In the genomic region with DNA sequence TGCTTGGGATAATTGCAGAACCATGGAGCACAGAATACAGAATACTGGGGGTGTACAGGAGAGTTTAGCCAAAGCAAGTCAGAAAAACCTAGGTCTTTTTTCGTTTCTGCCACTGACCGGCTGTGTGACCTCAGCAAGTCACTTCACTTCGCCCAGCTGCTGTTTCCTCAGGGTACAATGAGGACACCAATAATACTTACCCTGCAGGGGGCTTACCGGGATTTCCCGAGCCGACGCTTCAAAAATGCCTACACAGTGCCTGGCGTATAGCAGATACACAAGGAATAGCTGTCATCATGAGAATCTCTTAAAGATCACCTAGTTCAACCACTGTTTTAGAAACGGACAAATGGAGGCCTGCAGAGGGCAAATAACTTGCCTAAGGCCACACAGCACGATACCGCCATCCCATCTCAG, we compare ENCODE assay signal across 1 cellular context.
TF ChIP-seq lines count a peak whose summit lies in the region.

No MANE protein-coding gene starts in this region.

TF ChIP-seq in SK-N-SH treated with all-trans-retinoic acid at 6 μM for 48 hours, 23 proteins besides CTCF, POLR2A, EP300 and RAD21 (continued from another document):
- TF ChIP-seq, protein P1, sequence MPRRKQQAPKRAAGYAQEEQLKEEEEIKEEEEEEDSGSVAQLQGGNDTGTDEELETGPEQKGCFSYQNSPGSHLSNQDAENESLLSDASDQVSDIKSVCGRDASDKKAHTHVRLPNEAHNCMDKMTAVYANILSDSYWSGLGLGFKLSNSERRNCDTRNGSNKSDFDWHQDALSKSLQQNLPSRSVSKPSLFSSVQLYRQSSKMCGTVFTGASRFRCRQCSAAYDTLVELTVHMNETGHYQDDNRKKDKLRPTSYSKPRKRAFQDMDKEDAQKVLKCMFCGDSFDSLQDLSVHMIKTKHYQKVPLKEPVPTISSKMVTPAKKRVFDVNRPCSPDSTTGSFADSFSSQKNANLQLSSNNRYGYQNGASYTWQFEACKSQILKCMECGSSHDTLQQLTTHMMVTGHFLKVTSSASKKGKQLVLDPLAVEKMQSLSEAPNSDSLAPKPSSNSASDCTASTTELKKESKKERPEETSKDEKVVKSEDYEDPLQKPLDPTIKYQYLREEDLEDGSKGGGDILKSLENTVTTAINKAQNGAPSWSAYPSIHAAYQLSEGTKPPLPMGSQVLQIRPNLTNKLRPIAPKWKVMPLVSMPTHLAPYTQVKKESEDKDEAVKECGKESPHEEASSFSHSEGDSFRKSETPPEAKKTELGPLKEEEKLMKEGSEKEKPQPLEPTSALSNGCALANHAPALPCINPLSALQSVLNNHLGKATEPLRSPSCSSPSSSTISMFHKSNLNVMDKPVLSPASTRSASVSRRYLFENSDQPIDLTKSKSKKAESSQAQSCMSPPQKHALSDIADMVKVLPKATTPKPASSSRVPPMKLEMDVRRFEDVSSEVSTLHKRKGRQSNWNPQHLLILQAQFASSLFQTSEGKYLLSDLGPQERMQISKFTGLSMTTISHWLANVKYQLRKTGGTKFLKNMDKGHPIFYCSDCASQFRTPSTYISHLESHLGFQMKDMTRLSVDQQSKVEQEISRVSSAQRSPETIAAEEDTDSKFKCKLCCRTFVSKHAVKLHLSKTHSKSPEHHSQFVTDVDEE (CRISPR knock-in tag; IDR thresholded peaks at IDR 0.05), result no peak
- TF ChIP-seq, protein P2, sequence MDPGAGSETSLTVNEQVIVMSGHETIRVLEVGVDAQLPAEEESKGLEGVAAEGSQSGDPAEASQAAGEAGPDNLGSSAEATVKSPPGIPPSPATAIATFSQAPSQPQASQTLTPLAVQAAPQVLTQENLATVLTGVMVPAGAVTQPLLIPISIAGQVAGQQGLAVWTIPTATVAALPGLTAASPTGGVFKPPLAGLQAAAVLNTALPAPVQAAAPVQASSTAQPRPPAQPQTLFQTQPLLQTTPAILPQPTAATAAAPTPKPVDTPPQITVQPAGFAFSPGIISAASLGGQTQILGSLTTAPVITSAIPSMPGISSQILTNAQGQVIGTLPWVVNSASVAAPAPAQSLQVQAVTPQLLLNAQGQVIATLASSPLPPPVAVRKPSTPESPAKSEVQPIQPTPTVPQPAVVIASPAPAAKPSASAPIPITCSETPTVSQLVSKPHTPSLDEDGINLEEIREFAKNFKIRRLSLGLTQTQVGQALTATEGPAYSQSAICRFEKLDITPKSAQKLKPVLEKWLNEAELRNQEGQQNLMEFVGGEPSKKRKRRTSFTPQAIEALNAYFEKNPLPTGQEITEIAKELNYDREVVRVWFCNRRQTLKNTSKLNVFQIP (CRISPR knock-in tag; IDR thresholded peaks at IDR 0.05; ENCODE audit: borderline replicate concordance, low read depth), result no peak
- TF ChIP-seq ESRRG (CRISPR knock-in tag; IDR thresholded peaks at IDR 0.05) (no peak), ISL1 (CRISPR knock-in tag; IDR thresholded peaks at IDR 0.05) (no peak), TOX (CRISPR knock-in tag; IDR thresholded peaks at IDR 0.05; ENCODE audit: borderline replicate concordance) (no peak), ARNTL (CRISPR knock-in tag; IDR thresholded peaks at IDR 0.05; ENCODE audit: borderline replicate concordance, low read depth) (no peak), ZNF70 (CRISPR knock-in tag; IDR thresholded peaks at IDR 0.05) (no peak), CSDC2 (CRISPR knock-in tag; IDR thresholded peaks at IDR 0.05) (no peak), PPARA (CRISPR knock-in tag; IDR thresholded peaks at IDR 0.05; ENCODE audit: borderline replicate concordance) (no peak)
- TF ChIP-seq, protein P3, sequence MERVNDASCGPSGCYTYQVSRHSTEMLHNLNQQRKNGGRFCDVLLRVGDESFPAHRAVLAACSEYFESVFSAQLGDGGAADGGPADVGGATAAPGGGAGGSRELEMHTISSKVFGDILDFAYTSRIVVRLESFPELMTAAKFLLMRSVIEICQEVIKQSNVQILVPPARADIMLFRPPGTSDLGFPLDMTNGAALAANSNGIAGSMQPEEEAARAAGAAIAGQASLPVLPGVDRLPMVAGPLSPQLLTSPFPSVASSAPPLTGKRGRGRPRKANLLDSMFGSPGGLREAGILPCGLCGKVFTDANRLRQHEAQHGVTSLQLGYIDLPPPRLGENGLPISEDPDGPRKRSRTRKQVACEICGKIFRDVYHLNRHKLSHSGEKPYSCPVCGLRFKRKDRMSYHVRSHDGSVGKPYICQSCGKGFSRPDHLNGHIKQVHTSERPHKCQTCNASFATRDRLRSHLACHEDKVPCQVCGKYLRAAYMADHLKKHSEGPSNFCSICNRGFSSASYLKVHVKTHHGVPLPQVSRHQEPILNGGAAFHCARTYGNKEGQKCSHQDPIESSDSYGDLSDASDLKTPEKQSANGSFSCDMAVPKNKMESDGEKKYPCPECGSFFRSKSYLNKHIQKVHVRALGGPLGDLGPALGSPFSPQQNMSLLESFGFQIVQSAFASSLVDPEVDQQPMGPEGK (CRISPR knock-in tag; IDR thresholded peaks at IDR 0.05; ENCODE audit: borderline replicate concordance), result no peak
- TF ChIP-seq, protein P4, sequence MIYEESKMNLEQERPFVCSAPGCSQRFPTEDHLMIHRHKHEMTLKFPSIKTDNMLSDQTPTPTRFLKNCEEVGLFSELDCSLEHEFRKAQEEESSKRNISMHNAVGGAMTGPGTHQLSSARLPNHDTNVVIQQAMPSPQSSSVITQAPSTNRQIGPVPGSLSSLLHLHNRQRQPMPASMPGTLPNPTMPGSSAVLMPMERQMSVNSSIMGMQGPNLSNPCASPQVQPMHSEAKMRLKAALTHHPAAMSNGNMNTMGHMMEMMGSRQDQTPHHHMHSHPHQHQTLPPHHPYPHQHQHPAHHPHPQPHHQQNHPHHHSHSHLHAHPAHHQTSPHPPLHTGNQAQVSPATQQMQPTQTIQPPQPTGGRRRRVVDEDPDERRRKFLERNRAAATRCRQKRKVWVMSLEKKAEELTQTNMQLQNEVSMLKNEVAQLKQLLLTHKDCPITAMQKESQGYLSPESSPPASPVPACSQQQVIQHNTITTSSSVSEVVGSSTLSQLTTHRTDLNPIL (CRISPR knock-in tag; IDR thresholded peaks at IDR 0.05; ENCODE audit: low read depth), result no peak
TF ChIP-seq in SK-N-SH treated with all-trans-retinoic acid at 6 μM for 48 hours: peak in this region for 0.
